3 cellular contexts compared by ENCODE assay signal in the genomic region with DNA sequence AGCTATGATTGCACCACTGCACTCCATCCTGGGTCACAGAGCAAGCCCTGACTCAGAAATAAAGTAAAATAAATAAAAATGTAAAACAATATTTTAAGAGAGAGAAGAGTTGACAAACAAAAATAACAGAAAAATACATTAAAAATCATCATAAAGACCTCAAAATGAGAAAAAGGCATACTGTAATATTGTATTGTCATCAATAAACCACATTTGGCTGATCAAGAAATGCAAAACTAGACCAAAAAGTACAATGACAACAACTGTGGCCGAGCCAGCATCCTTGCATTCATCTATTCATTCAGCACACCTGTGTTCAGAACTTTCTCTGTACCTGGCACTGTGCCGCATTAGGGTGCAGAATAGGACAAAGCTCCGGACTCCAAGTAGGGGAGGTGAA.
TF ChIP-seq lines count a peak whose summit lies in the region.

No MANE protein-coding gene starts in this region.

TF ChIP-seq in HepG2, 621 proteins besides CTCF, POLR2A, EP300 and RAD21:
- peak; percentile 50 to 52 for TF ChIP-seq MAFK (conservative IDR thresholded peaks at IDR 0.05 in 1 of 2, IDR thresholded peaks at IDR 0.05 in 1 of 2; ENCODE audit: low read length in 2 of 2)
- TF ChIP-seq MAFF (IDR thresholded peaks at IDR 0.05; ENCODE audit: low read depth, low read length), result peak; percentile 36
- TF ChIP-seq, protein P1, sequence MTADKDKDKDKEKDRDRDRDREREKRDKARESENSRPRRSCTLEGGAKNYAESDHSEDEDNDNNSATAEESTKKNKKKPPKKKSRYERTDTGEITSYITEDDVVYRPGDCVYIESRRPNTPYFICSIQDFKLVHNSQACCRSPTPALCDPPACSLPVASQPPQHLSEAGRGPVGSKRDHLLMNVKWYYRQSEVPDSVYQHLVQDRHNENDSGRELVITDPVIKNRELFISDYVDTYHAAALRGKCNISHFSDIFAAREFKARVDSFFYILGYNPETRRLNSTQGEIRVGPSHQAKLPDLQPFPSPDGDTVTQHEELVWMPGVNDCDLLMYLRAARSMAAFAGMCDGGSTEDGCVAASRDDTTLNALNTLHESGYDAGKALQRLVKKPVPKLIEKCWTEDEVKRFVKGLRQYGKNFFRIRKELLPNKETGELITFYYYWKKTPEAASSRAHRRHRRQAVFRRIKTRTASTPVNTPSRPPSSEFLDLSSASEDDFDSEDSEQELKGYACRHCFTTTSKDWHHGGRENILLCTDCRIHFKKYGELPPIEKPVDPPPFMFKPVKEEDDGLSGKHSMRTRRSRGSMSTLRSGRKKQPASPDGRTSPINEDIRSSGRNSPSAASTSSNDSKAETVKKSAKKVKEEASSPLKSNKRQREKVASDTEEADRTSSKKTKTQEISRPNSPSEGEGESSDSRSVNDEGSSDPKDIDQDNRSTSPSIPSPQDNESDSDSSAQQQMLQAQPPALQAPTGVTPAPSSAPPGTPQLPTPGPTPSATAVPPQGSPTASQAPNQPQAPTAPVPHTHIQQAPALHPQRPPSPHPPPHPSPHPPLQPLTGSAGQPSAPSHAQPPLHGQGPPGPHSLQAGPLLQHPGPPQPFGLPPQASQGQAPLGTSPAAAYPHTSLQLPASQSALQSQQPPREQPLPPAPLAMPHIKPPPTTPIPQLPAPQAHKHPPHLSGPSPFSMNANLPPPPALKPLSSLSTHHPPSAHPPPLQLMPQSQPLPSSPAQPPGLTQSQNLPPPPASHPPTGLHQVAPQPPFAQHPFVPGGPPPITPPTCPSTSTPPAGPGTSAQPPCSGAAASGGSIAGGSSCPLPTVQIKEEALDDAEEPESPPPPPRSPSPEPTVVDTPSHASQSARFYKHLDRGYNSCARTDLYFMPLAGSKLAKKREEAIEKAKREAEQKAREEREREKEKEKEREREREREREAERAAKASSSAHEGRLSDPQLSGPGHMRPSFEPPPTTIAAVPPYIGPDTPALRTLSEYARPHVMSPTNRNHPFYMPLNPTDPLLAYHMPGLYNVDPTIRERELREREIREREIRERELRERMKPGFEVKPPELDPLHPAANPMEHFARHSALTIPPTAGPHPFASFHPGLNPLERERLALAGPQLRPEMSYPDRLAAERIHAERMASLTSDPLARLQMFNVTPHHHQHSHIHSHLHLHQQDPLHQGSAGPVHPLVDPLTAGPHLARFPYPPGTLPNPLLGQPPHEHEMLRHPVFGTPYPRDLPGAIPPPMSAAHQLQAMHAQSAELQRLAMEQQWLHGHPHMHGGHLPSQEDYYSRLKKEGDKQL (CRISPR knock-in tag; IDR thresholded peaks at IDR 0.05; ENCODE audit: low read depth), result no peak

TF ChIP-seq in A549, 52 proteins besides CTCF, POLR2A, EP300 and RAD21:
- TF ChIP-seq, protein P2, sequence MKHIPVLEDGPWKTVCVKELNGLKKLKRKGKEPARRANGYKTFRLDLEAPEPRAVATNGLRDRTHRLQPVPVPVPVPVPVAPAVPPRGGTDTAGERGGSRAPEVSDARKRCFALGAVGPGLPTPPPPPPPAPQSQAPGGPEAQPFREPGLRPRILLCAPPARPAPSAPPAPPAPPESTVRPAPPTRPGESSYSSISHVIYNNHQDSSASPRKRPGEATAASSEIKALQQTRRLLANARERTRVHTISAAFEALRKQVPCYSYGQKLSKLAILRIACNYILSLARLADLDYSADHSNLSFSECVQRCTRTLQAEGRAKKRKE (CRISPR knock-in tag; IDR thresholded peaks at IDR 0.05; ENCODE audit: low read depth), result no peak
- TF ChIP-seq MAFK (IDR thresholded peaks at IDR 0.05; ENCODE audit: partially characterized antibody), result peak; percentile 11

TF ChIP-seq in H1, 55 proteins besides CTCF, POLR2A, EP300 and RAD21:
- TF ChIP-seq RBBP5 (IDR thresholded peaks at IDR 0.05; ENCODE audit: borderline replicate concordance, low read depth, low read length) (no peak), BCL11A (IDR thresholded peaks at IDR 0.05; ENCODE audit: low read depth in 2 of 2, low read length in 2 of 2) (no peak), CBX5 (IDR thresholded peaks at IDR 0.05; ENCODE audit: low read depth, low read length) (no peak), EZH2 (IDR thresholded peaks at IDR 0.05; ENCODE audit: low read depth, low read length, severe bottlenecking) (no peak), CEBPB (IDR thresholded peaks at IDR 0.05; ENCODE audit: low read depth, low read length) (no peak), CHD2 (IDR thresholded peaks at IDR 0.05; ENCODE audit: low read length) (no peak), TEAD4 (IDR thresholded peaks at IDR 0.05; ENCODE audit: low read depth, low read length) (no peak)
